Comparison of ENCODE assay signal across 22 cellular contexts in genomic region chr1:27614048-27614624, GRCh38. TPM values are rescaled to one million over a fixed set of nuclear protein-coding genes. Genes with fewer than 3 reads are reported as not detected.
A peak's percentile ranks its signal among the peaks of the same experiment; 100 is the strongest.
DNase-seq lines count a peak whose midpoint lies in the region; ATAC-seq, FAIRE-seq and TF ChIP-seq lines count a peak whose summit lies in the region.
"Had no signal": no experiment of that assay in that cellular context is flagged by ENCODE, and none has a peak within 500 bp of the region (broad histone marks: within the 10 kb centered on the region; RNA-seq: fewer than 3 reads in every experiment).

No MANE protein-coding gene starts in this region.

- FAIRE-seq in astrocyte (lab: Jason Lieb, UNC), result no peak
- FAIRE-seq: GM12891, small intestine had no signal

- H3K9me3 ChIP-seq in DND-41 (ENCODE audit: insufficient read depth, low read length, severe bottlenecking) (no peaks in the 10 kb centered on the region), astrocyte (ENCODE audit: insufficient read depth, low read depth, low read length) (no peaks in the 10 kb centered on the region), WERI-Rb-1 (ENCODE audit: severe bottlenecking) (no peaks in the 10 kb centered on the region)
- H3K9me3 ChIP-seq: transverse colon had no signal

- POLR2A ChIA-PET in naive thymus-derived CD8-positive, alpha-beta T cell (lab: Charles Lee), result interaction anchor here (0.7 to 17.1 kb wide), 11 partner anchors 9 to 112 kb away, joined by 3 to 263 read pairs (median 4); partner anchors contain the start of genes AHDC1, FAM76A and FGR

- intact Hi-C loops in CD14-positive monocyte (cut with micrococcal nuclease), result no loop called here

- DNase-seq in CD14-positive monocyte (ENCODE audit: low spot score) (no peak), DND-41 (no peak), astrocyte (ENCODE audit: low read depth) (no peak), WERI-Rb-1 (no peak)
- DNase-seq in naive thymus-derived CD8-positive, alpha-beta T cell, result no peak
- DNase-seq: activated CD4-positive, alpha-beta memory T cell treated with anti-CD3 and anti-CD28 coated beads for 36 hours; activated naive CD4-positive, alpha-beta T cell treated with anti-CD3 and anti-CD28 coated beads, Interleukin-2, amount 50 U/mL, for 16 hours; DMS79; midbrain; NCI-H1105; small intestine; stimulated activated CD4-positive, alpha-beta T cell treated with anti-CD3 and anti-CD28 coated beads, Interleukin-4, amount 100 ng/mL, for 1 hour; transverse colon had no signal

- H3K4me2 ChIP-seq in DND-41 (ENCODE audit: insufficient read depth, low read length) (no peak overlapping the region), astrocyte (ENCODE audit: low read length) (peak overlapping the region; percentile 19)

- H3K36me3 ChIP-seq in DND-41 (ENCODE audit: insufficient read depth, low read length) (peaks cover 7% of the 10 kb centered on the region; the same call in 1 of the 2 replicates), astrocyte (ENCODE audit: insufficient read depth, low read length) (no peaks in the 10 kb centered on the region), WERI-Rb-1 (no peaks in the 10 kb centered on the region)
- H3K36me3 ChIP-seq: transverse colon had no signal

- H3K9ac ChIP-seq in DND-41 (ENCODE audit: low read depth, low read length) (no peak overlapping the region), astrocyte (ENCODE audit: low read length) (no peak overlapping the region)

- H2AFZ ChIP-seq in DND-41 (ENCODE audit: low read depth, low read length) (no peak overlapping the region), astrocyte (ENCODE audit: low read depth, low read length) (no peak overlapping the region)

- H3K36me3 Mint-ChIP-seq in CD14-positive monocyte (peaks cover 0 to 78% of the 10 kb centered on the region in 2 donors), astrocyte (ENCODE audit: low read depth, unreplicated experiment) (peaks cover 2% of the 10 kb centered on the region)
- H3K36me3 Mint-ChIP-seq in naive thymus-derived CD8-positive, alpha-beta T cell, result no peaks in the 10 kb centered on the region
- H3K36me3 Mint-ChIP-seq: activated CD4-positive, alpha-beta memory T cell treated with anti-CD3 and anti-CD28 coated beads for 36 hours had no signal

- H3K79me2 ChIP-seq in DND-41 (ENCODE audit: insufficient read depth, low read length), result no peaks in the 10 kb centered on the region
- no peaks in the 10 kb centered on the region for H3K79me2 ChIP-seq in astrocyte (ENCODE audit: insufficient read depth, low read length)

- H3K4me3 ChIP-seq in DND-41 (ENCODE audit: low read depth in 1 of 2, low read length in 2 of 2) (no peak overlapping the region), astrocyte (ENCODE audit: insufficient read depth, low read depth, low read length) (no peak overlapping the region), WERI-Rb-1 (ENCODE audit: low read depth, low read length) (no peak overlapping the region)
- H3K4me3 ChIP-seq: transverse colon had no signal

- H3K27ac ChIP-seq in DND-41 (ENCODE audit: low read length) (peak overlapping the region; percentile 58), astrocyte (ENCODE audit: low read depth, low read length) (no peak overlapping the region), WERI-Rb-1 (no peak overlapping the region)
- H3K27ac ChIP-seq: transverse colon had no signal

- H3K4me1 Mint-ChIP-seq in CD14-positive monocyte, result peaks cover 49% of the 10 kb centered on the region
- H3K4me1 Mint-ChIP-seq in astrocyte (ENCODE audit: low read depth, unreplicated experiment), result peaks cover 1% of the 10 kb centered on the region
- peaks cover 41 to 71% (median 64%) of the 10 kb centered on the region in 4 donors for H3K4me1 Mint-ChIP-seq in naive thymus-derived CD8-positive, alpha-beta T cell

- H3K27me3 Mint-ChIP-seq in CD14-positive monocyte (ENCODE audit: low read depth in 3 of 3) (peaks cover 0 to 2% (median 1%) of the 10 kb centered on the region in 3 donors), astrocyte (ENCODE audit: low read depth, unreplicated experiment) (peaks cover 64% of the 10 kb centered on the region)
- H3K27me3 Mint-ChIP-seq in naive thymus-derived CD8-positive, alpha-beta T cell, result no peaks in the 10 kb centered on the region
- H3K27me3 Mint-ChIP-seq: activated CD4-positive, alpha-beta memory T cell treated with anti-CD3 and anti-CD28 coated beads for 36 hours; stimulated activated naive CD8-positive, alpha-beta T cell treated with anti-CD3 and anti-CD28 coated beads, Interleukin-15, Interleukin-2, amounts not matched to agents 100 ng/mL and 50 ng/mL, for 24 hours had no signal

- H3K9me3 Mint-ChIP-seq in CD14-positive monocyte, result no peaks in the 10 kb centered on the region
- peaks cover 4% of the 10 kb centered on the region for H3K9me3 Mint-ChIP-seq in astrocyte (ENCODE audit: unreplicated experiment)
- no peaks in the 10 kb centered on the region for H3K9me3 Mint-ChIP-seq in naive thymus-derived CD8-positive, alpha-beta T cell
- H3K9me3 Mint-ChIP-seq: activated CD4-positive, alpha-beta memory T cell treated with anti-CD3 and anti-CD28 coated beads for 36 hours; stimulated activated naive CD8-positive, alpha-beta T cell treated with anti-CD3 and anti-CD28 coated beads, Interleukin-15, Interleukin-2, amounts not matched to agents 100 ng/mL and 50 ng/mL, for 24 hours had no signal

- no peak overlapping the region for H3K4me3 Mint-ChIP-seq in CD14-positive monocyte
- no peak overlapping the region for H3K4me3 Mint-ChIP-seq in astrocyte (ENCODE audit: unreplicated experiment)
- peak overlapping the region in 9 of 10 donors; percentile 19 to 65 (median 47) for H3K4me3 Mint-ChIP-seq in naive thymus-derived CD8-positive, alpha-beta T cell
- H3K4me3 Mint-ChIP-seq: activated CD4-positive, alpha-beta memory T cell treated with anti-CD3 and anti-CD28 coated beads for 36 hours; stimulated activated naive CD8-positive, alpha-beta T cell treated with anti-CD3 and anti-CD28 coated beads, Interleukin-15, Interleukin-2, amounts not matched to agents 100 ng/mL and 50 ng/mL, for 24 hours had no signal

- TF ChIP-seq CTCF in CD14-positive monocyte (IDR thresholded peaks at IDR 0.05) (no peak), DND-41 (IDR thresholded peaks at IDR 0.05; ENCODE audit: borderline replicate concordance, extremely low read depth, low read length, poor library complexity, severe bottlenecking) (no peak), astrocyte (IDR thresholded peaks at IDR 0.05; ENCODE audit: insufficient read depth, low read depth, low read length) (no peak), WERI-Rb-1 (IDR thresholded peaks at IDR 0.05; ENCODE audit: low read depth, low read length) (no peak)

- H3K4me1 ChIP-seq in DND-41 (ENCODE audit: insufficient read depth, low read length), result peaks cover 61% of the 10 kb centered on the region
- no peaks in the 10 kb centered on the region for H3K4me1 ChIP-seq in astrocyte (ENCODE audit: insufficient read depth, low read length)

- H3K27me3 ChIP-seq in DND-41 (ENCODE audit: insufficient read depth, low read length, poor library complexity) (no peaks in the 10 kb centered on the region), astrocyte (ENCODE audit: insufficient read depth, low read length) (peaks cover 18% of the 10 kb centered on the region), WERI-Rb-1 (ENCODE audit: insufficient read depth, low read depth, severe bottlenecking) (no peaks in the 10 kb centered on the region)
- H3K27me3 ChIP-seq: transverse colon had no signal

- H4K20me1 ChIP-seq in DND-41 (ENCODE audit: insufficient read depth, low read length), result no peaks in the 10 kb centered on the region
- H4K20me1 ChIP-seq in astrocyte (ENCODE audit: insufficient read depth, low read length), result no peaks in the 10 kb centered on the region

- H3K27ac Mint-ChIP-seq in CD14-positive monocyte (peak overlapping the region in 5 of 7 donors; percentile 49 to 89 (median 82)), astrocyte (ENCODE audit: unreplicated experiment) (no peak overlapping the region)
- H3K27ac Mint-ChIP-seq in naive thymus-derived CD8-positive, alpha-beta T cell, result peak overlapping the region; percentile 20 to 94 (median 86)
- H3K27ac Mint-ChIP-seq: activated CD4-positive, alpha-beta memory T cell treated with anti-CD3 and anti-CD28 coated beads for 36 hours; stimulated activated naive CD8-positive, alpha-beta T cell treated with anti-CD3 and anti-CD28 coated beads, Interleukin-15, Interleukin-2, amounts not matched to agents 100 ng/mL and 50 ng/mL, for 24 hours had no signal

- ATAC-seq in DND-41 (ENCODE audit: insufficient read depth, low read depth) (no peak), HG03432 (IDR thresholded peaks at IDR 0.05; ENCODE audit: unreplicated experiment) (no peak), HG02571 (IDR thresholded peaks at IDR 0.05; ENCODE audit: unreplicated experiment) (no peak), HG02938 (IDR thresholded peaks at IDR 0.05; ENCODE audit: unreplicated experiment) (no peak)
- no peak for ATAC-seq in naive thymus-derived CD8-positive, alpha-beta T cell
- ATAC-seq: left lobe of liver had no signal

RNA-seq across cellular contexts. Expression of gene AHDC1, which starts 10.2 kb away (rescaled TPM):
- under 1 TPM; 0.16 to 0.30 TPM for polyA plus RNA-seq in CD14-positive monocyte
- 74.0 and 75.7 TPM in 2 replicates for total RNA-seq in astrocyte
- total RNA-seq in naive thymus-derived CD8-positive, alpha-beta T cell, result 10 to 100 TPM; 19.6 to 24.7 TPM
- polyA plus RNA-seq in naive thymus-derived CD8-positive, alpha-beta T cell, result 1 to 10 TPM in 2 of 3 donors, under 1 TPM in 1; 0.57 to 2.4 (median 1.0) TPM

RNA-seq across cellular contexts. Expression of gene FGR, which starts 20.8 kb away (rescaled TPM):
- 100 to 1,000 TPM; 371 to 571 TPM for polyA plus RNA-seq in CD14-positive monocyte
- 0.17 TPM in 1 of 2 replicates, not detected in the other for total RNA-seq in astrocyte
- 1 to 10 TPM; 2.0 to 2.3 TPM for total RNA-seq in naive thymus-derived CD8-positive, alpha-beta T cell
- 10 to 100 TPM in 1 of 3 donors, 1 to 10 TPM in 2; 1.8 to 69.5 (median 3.3) TPM for polyA plus RNA-seq in naive thymus-derived CD8-positive, alpha-beta T cell
- total RNA-seq: chondrocyte, H4, HT-29 had no signal

RNA-seq across cellular contexts. Expression of gene IFI6, which starts 57.9 kb away (rescaled TPM):
- polyA plus RNA-seq in CD14-positive monocyte, result 100 to 1,000 TPM; 276 TPM
- total RNA-seq in astrocyte, result 3,307 and 4,155 TPM in 2 replicates
- total RNA-seq in naive thymus-derived CD8-positive, alpha-beta T cell, result 10 to 100 TPM; 23.3 to 24.5 TPM
- polyA plus RNA-seq in naive thymus-derived CD8-positive, alpha-beta T cell, result 100 to 1,000 TPM; 145 to 171 (median 146) TPM

Comparison
In these comparisons a context has a peak if more than half of its experiments do, and no peak if none do; other contexts are left out.
1. H3K4me3 Mint-ChIP-seq: peak in naive thymus-derived CD8-positive, alpha-beta T cell (9 of 10); none in CD14-positive monocyte (0 of 2) and astrocyte (single experiment).
2. RNA of gene IFI6, which starts 57.9 kb away (total RNA-seq): 3,307 to 4,155 TPM in astrocyte; 23.3 to 24.5 TPM in naive thymus-derived CD8-positive, alpha-beta T cell; every median in the first group is over 100 times any median in the second.